ENCODE assay signal across 16 cellular contexts in genomic region chr5:149777382-149777781, GRCh38. TPM values are rescaled to one million over a fixed set of nuclear protein-coding genes. Genes with fewer than 3 reads are reported as not detected.
DNase-seq lines count a peak whose midpoint lies in the region; ATAC-seq and TF ChIP-seq lines count a peak whose summit lies in the region.
"Had no signal": no experiment of that assay in that cellular context is flagged by ENCODE, and none has a peak within 500 bp of the region (broad histone marks: within the 10 kb centered on the region; RNA-seq: fewer than 3 reads in every experiment).

No MANE protein-coding gene starts in this region.

- H3K36me3 ChIP-seq in esophagus (ENCODE audit: control insufficient read depth in 2 of 2, insufficient read depth in 2 of 2, low read length in 1 of 2) (no peaks in the 10 kb centered on the region), uterus (no peaks in the 10 kb centered on the region)

- POLR2A ChIA-PET in activated CD4-positive, alpha-beta memory T cell treated with anti-CD3 and anti-CD28 coated beads for 36 hours (lab: Charles Lee): no interaction called here
- POLR2A ChIA-PET in activated CD4-positive, alpha-beta memory T cell treated with anti-CD3 and anti-CD28 coated beads, Interleukin-2, amount 10 ng/mL, durations not matched to agents 7 days and 5 days (lab: Charles Lee): no interaction called here

- H3K4me3 ChIP-seq in esophagus (ENCODE audit: low read depth in 1 of 2, low read length in 2 of 2) (no peak overlapping the region), uterus (no peak overlapping the region)
- H3K4me3 ChIP-seq: GM23248, PC-9 had no signal

- CTCF ChIA-PET in activated CD4-positive, alpha-beta memory T cell treated with anti-CD3 and anti-CD28 coated beads for 36 hours (lab: Charles Lee): interaction anchor here (1.2 kb wide), 1 partner anchor 76 kb away, joined by 3 read pairs; no protein-coding TSS in a partner anchor
- CTCF ChIA-PET in activated CD4-positive, alpha-beta memory T cell treated with anti-CD3 and anti-CD28 coated beads, Interleukin-2, amount 10 ng/mL, durations not matched to agents 7 days and 5 days (lab: Charles Lee): interaction anchor here (0.8 kb wide), 1 partner anchor 21 kb away, joined by 3 read pairs; no protein-coding TSS in a partner anchor

- H3K27ac ChIP-seq in esophagus (ENCODE audit: low read depth in 2 of 2, low read length in 1 of 2) (peak overlapping the region; percentile 79 to 96), uterus (peak overlapping the region; percentile 26 to 77)
- H3K27ac ChIP-seq: GM23248, PC-9 had no signal

- 37 to 40% methylated on average over 5 of the region's 5 CpGs for WGBS in esophagus, 2 donors

- TF ChIP-seq CTCF in nephron (IDR thresholded peaks at IDR 0.05; ENCODE audit: unreplicated experiment in 3 of 3): no peak
- no peak for TF ChIP-seq CTCF in uterus (IDR thresholded peaks at IDR 0.05)

- no peak for ATAC-seq in natural killer cell treated with Interleukin-12 subunit alpha and Interleukin-12 subunit beta and Interleukin-15 and Interleukin-18, amount 100 ng/mL, for 72 hours
- no peak for ATAC-seq in GM19395 (IDR thresholded peaks at IDR 0.05; ENCODE audit: unreplicated experiment)

- H3K27me3 Mint-ChIP-seq in activated CD4-positive, alpha-beta memory T cell treated with anti-CD3 and anti-CD28 coated beads for 36 hours: no peaks in the 10 kb centered on the region
- H3K27me3 Mint-ChIP-seq in activated CD4-positive, alpha-beta memory T cell treated with anti-CD3 and anti-CD28 coated beads, Interleukin-2, amount 10 ng/mL, durations not matched to agents 7 days and 5 days: no peaks in the 10 kb centered on the region
- no peaks in the 10 kb centered on the region for H3K27me3 Mint-ChIP-seq in nephron (ENCODE audit: low read depth)
- H3K27me3 Mint-ChIP-seq in natural killer cell treated with Interleukin-12 subunit alpha and Interleukin-12 subunit beta and Interleukin-15 and Interleukin-18, amount 100 ng/mL, for 72 hours: no peaks in the 10 kb centered on the region
- H3K27me3 Mint-ChIP-seq: activated naive CD4-positive, alpha-beta T cell treated with anti-CD3 and anti-CD28 coated beads, Interleukin-2, amount 10 ng/mL, durations not matched to agents 7 days and 5 days had no signal

- H3K27ac Mint-ChIP-seq in activated CD4-positive, alpha-beta memory T cell treated with anti-CD3 and anti-CD28 coated beads for 36 hours: no peak overlapping the region
- no peak overlapping the region for H3K27ac Mint-ChIP-seq in activated CD4-positive, alpha-beta memory T cell treated with anti-CD3 and anti-CD28 coated beads, Interleukin-2, amount 10 ng/mL, durations not matched to agents 7 days and 5 days
- peak overlapping the region; percentile 42 to 64 (median 46) for H3K27ac Mint-ChIP-seq in nephron
- no peak overlapping the region for H3K27ac Mint-ChIP-seq in natural killer cell treated with Interleukin-12 subunit alpha and Interleukin-12 subunit beta and Interleukin-15 and Interleukin-18, amount 100 ng/mL, for 72 hours

- peaks cover 18% of the 10 kb centered on the region for H3K9me3 Mint-ChIP-seq in activated CD4-positive, alpha-beta memory T cell treated with anti-CD3 and anti-CD28 coated beads for 36 hours
- peaks cover 13% of the 10 kb centered on the region for H3K9me3 Mint-ChIP-seq in activated CD4-positive, alpha-beta memory T cell treated with anti-CD3 and anti-CD28 coated beads, Interleukin-2, amount 10 ng/mL, durations not matched to agents 7 days and 5 days
- no peaks in the 10 kb centered on the region for H3K9me3 Mint-ChIP-seq in nephron
- H3K9me3 Mint-ChIP-seq in natural killer cell treated with Interleukin-12 subunit alpha and Interleukin-12 subunit beta and Interleukin-15 and Interleukin-18, amount 100 ng/mL, for 72 hours: peaks cover 5% of the 10 kb centered on the region

- peaks cover 28 to 48% of the 10 kb centered on the region in 2 donors for H3K4me1 ChIP-seq in esophagus (ENCODE audit: control insufficient read depth in 2 of 2, insufficient read depth in 2 of 2, low read length in 1 of 2)
- peaks cover 0 to 27% of the 10 kb centered on the region in 2 donors for H3K4me1 ChIP-seq in uterus

- H3K27me3 ChIP-seq in esophagus (ENCODE audit: control insufficient read depth in 1 of 2, insufficient read depth in 2 of 2, low read length in 2 of 2) (no peaks in the 10 kb centered on the region), uterus (no peaks in the 10 kb centered on the region)

- H3K9me3 ChIP-seq in esophagus (ENCODE audit: control insufficient read depth in 2 of 2, insufficient read depth in 1 of 2, low read depth in 1 of 2, low read length in 1 of 2): no peaks in the 10 kb centered on the region
- no peaks in the 10 kb centered on the region for H3K9me3 ChIP-seq in uterus

- no peak for TF ChIP-seq POLR2A in uterus (IDR thresholded peaks at IDR 0.05)

- H3K36me3 Mint-ChIP-seq in activated CD4-positive, alpha-beta memory T cell treated with anti-CD3 and anti-CD28 coated beads for 36 hours: peaks cover 13% of the 10 kb centered on the region
- peaks cover 11% of the 10 kb centered on the region for H3K36me3 Mint-ChIP-seq in activated CD4-positive, alpha-beta memory T cell treated with anti-CD3 and anti-CD28 coated beads, Interleukin-2, amount 10 ng/mL, durations not matched to agents 7 days and 5 days (ENCODE audit: low read depth)
- H3K36me3 Mint-ChIP-seq in nephron (ENCODE audit: low read depth): no peaks in the 10 kb centered on the region
- peaks cover 8% of the 10 kb centered on the region for H3K36me3 Mint-ChIP-seq in natural killer cell treated with Interleukin-12 subunit alpha and Interleukin-12 subunit beta and Interleukin-15 and Interleukin-18, amount 100 ng/mL, for 72 hours

- peak; percentile 11 for DNase-seq in activated CD4-positive, alpha-beta memory T cell treated with anti-CD3 and anti-CD28 coated beads for 36 hours
- DNase-seq in activated CD4-positive, alpha-beta memory T cell treated with anti-CD3 and anti-CD28 coated beads, Interleukin-2, amount 10 ng/mL, durations not matched to agents 7 days and 5 days: no peak
- DNase-seq in uterus (peak; percentile 43 to 66), HuH-7 (ENCODE audit: low spot score) (no peak)
- DNase-seq in natural killer cell treated with Interleukin-12 subunit alpha and Interleukin-12 subunit beta and Interleukin-15 and Interleukin-18, amount 100 ng/mL, for 72 hours (ENCODE audit: low spot score): no peak
- DNase-seq: 8988T; activated naive CD4-positive, alpha-beta T cell treated with anti-CD3 and anti-CD28 coated beads, Interleukin-2, amount 10 ng/mL, durations not matched to agents 7 days and 5 days; COR-L47; foreskin melanocyte; GM23248; PC-9; stimulated activated CD4-positive, alpha-beta T cell treated with anti-CD3 and anti-CD28 coated beads, Interleukin-4, amount 100 ng/mL, for 24 hours; T-helper 2 cell had no signal

- H3K4me3 Mint-ChIP-seq in activated CD4-positive, alpha-beta memory T cell treated with anti-CD3 and anti-CD28 coated beads for 36 hours: no peak overlapping the region
- no peak overlapping the region for H3K4me3 Mint-ChIP-seq in activated CD4-positive, alpha-beta memory T cell treated with anti-CD3 and anti-CD28 coated beads, Interleukin-2, amount 10 ng/mL, durations not matched to agents 7 days and 5 days
- no peak overlapping the region for H3K4me3 Mint-ChIP-seq in nephron
- no peak overlapping the region for H3K4me3 Mint-ChIP-seq in natural killer cell treated with Interleukin-12 subunit alpha and Interleukin-12 subunit beta and Interleukin-15 and Interleukin-18, amount 100 ng/mL, for 72 hours
- H3K4me3 Mint-ChIP-seq: activated naive CD4-positive, alpha-beta T cell treated with anti-CD3 and anti-CD28 coated beads, Interleukin-2, amount 10 ng/mL, durations not matched to agents 7 days and 5 days had no signal

- peaks cover 15% of the 10 kb centered on the region for H3K4me1 Mint-ChIP-seq in activated CD4-positive, alpha-beta memory T cell treated with anti-CD3 and anti-CD28 coated beads for 36 hours (ENCODE audit: low read depth)
- peaks cover 5% of the 10 kb centered on the region for H3K4me1 Mint-ChIP-seq in activated CD4-positive, alpha-beta memory T cell treated with anti-CD3 and anti-CD28 coated beads, Interleukin-2, amount 10 ng/mL, durations not matched to agents 7 days and 5 days
- peaks cover 51% of the 10 kb centered on the region for H3K4me1 Mint-ChIP-seq in nephron
- peaks cover 0 to 13% of the 10 kb centered on the region in 2 donors for H3K4me1 Mint-ChIP-seq in natural killer cell treated with Interleukin-12 subunit alpha and Interleukin-12 subunit beta and Interleukin-15 and Interleukin-18, amount 100 ng/mL, for 72 hours (ENCODE audit: low read depth in 2 of 2)

- intact Hi-C loops in activated CD4-positive, alpha-beta memory T cell treated with anti-CD3 and anti-CD28 coated beads for 36 hours (cut with micrococcal nuclease): no loop called here
- intact Hi-C loops in uterus (cut with DNase I; ENCODE audit: low total_unique reads): no loop called here

RNA-seq across cellular contexts. Expression of gene PPARGC1B, which starts 47.3 kb away (rescaled TPM):
- total RNA-seq in activated CD4-positive, alpha-beta memory T cell treated with anti-CD3 and anti-CD28 coated beads for 36 hours: 1 to 10 TPM; 3.6 to 4.0 TPM
- total RNA-seq in activated CD4-positive, alpha-beta memory T cell treated with anti-CD3 and anti-CD28 coated beads, Interleukin-2, amount 10 ng/mL, durations not matched to agents 7 days and 5 days: 1 to 10 TPM; 2.7 to 2.8 TPM
- 1 to 10 TPM; 2.0 to 3.8 TPM for polyA plus RNA-seq in esophagus
- 10 to 100 TPM in 1 of 4 donors, 1 to 10 TPM in 2, under 1 TPM in 1; 0.88 to 17.7 (median 1.9) TPM for total RNA-seq in uterus
- total RNA-seq in natural killer cell treated with Interleukin-12 subunit alpha and Interleukin-12 subunit beta and Interleukin-15 and Interleukin-18, amount 100 ng/mL, for 72 hours: 10 to 100 TPM in 1 of 2 donors, 1 to 10 TPM in 1; 2.3 to 10.7 TPM

Comparison
In these comparisons a context has a peak if more than half of its experiments do, and no peak if none do; other contexts are left out.
1. DNase-seq: peak in activated CD4-positive, alpha-beta memory T cell treated with anti-CD3 and anti-CD28 coated beads for 36 hours (single experiment) and uterus (2 of 2); none in activated CD4-positive, alpha-beta memory T cell treated with anti-CD3 and anti-CD28 coated beads, Interleukin-2, amount 10 ng/mL, durations not matched to agents 7 days and 5 days (single experiment), natural killer cell treated with Interleukin-12 subunit alpha and Interleukin-12 subunit beta and Interleukin-15 and Interleukin-18, amount 100 ng/mL, for 72 hours (single experiment) and HuH-7 (single experiment).
2. H3K27ac Mint-ChIP-seq: peak in nephron (3 of 3); none in activated CD4-positive, alpha-beta memory T cell treated with anti-CD3 and anti-CD28 coated beads for 36 hours (single experiment), activated CD4-positive, alpha-beta memory T cell treated with anti-CD3 and anti-CD28 coated beads, Interleukin-2, amount 10 ng/mL, durations not matched to agents 7 days and 5 days (single experiment) and natural killer cell treated with Interleukin-12 subunit alpha and Interleukin-12 subunit beta and Interleukin-15 and Interleukin-18, amount 100 ng/mL, for 72 hours (0 of 2).